ENCODE assay signal across 9 cellular contexts in the genomic region with DNA sequence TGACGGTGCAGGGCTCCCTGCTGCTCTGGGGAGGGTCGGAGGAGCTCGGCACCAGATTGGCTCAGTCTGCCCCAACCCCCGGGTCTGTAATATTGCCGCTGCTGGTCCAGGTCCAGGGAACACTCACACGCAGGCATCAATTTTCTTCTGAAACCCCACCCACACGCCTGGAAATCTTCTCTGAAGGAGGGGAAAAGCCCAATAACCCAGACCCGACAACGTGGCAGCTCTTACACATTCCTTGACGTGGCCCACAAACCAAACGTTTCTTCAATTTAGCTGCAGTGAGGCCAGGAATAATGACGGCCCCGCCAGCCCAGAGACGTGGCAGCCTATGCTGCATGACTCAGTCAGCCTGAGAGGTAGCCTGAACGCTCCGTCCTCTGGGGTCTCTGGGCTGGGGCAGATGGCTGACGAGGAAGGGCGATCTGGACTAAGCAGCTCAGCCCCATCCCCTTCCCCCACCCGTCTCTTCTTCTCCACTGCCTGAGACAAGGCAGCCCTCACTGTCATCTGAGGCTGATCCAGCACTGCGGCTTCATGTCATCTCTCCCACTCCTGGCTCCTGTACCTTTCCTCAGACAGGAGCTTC. TPM values are rescaled to one million over a fixed set of nuclear protein-coding genes. Genes with fewer than 3 reads are reported as not detected.
DNase-seq lines count a peak whose midpoint lies in the region; ATAC-seq, FAIRE-seq and TF ChIP-seq lines count a peak whose summit lies in the region.
"Had no signal": no experiment of that assay in that cellular context is flagged by ENCODE, and none has a peak within 500 bp of the region (broad histone marks: within the 10 kb centered on the region; RNA-seq: fewer than 3 reads in every experiment).

No MANE protein-coding gene starts in this region.

- no peaks in the 10 kb centered on the region for H3K27me3 ChIP-seq in breast epithelium

- H3K36me3 Mint-ChIP-seq in MCF 10A (ENCODE audit: insufficient read depth, unreplicated experiment), result no peaks in the 10 kb centered on the region

- CTCF ChIA-PET in MCF 10A (lab: Yijun Ruan, JAX), result interaction anchor here (0.6 to 4.3 kb wide), 7 partner anchors 13 to 1662 kb away, joined by 3 to 18 read pairs (median 3); partner anchors contain the start of gene CCDC69

- peaks cover 0 to 7% of the 10 kb centered on the region in 2 donors for H3K4me1 ChIP-seq in breast epithelium

- no peaks in the 10 kb centered on the region for H3K27me3 Mint-ChIP-seq in MCF 10A (ENCODE audit: insufficient read depth, unreplicated experiment)

- H3K27ac Mint-ChIP-seq in MCF 10A (ENCODE audit: low read depth, unreplicated experiment), result no peak overlapping the region
- H3K27ac Mint-ChIP-seq: T-helper 2 cell treated with Interferon-gamma antibody and Interleukin-4, amounts not matched to agents 5 μg/mL and 100 μg/mL, for 36 hours had no signal

- no peak for TF ChIP-seq POLR2A in breast epithelium (IDR thresholded peaks at IDR 0.05)

- POLR2A ChIA-PET in MCF 10A (lab: Yijun Ruan, JAX), result interaction anchor here (0.6 to 1.4 kb wide), 4 partner anchors 12 to 408 kb away, joined by 3 to 6 read pairs (median 4); no protein-coding TSS in a partner anchor

- no peak for TF ChIP-seq CTCF in breast epithelium (IDR thresholded peaks at IDR 0.05)
- TF ChIP-seq CTCF in MCF 10A (IDR thresholded peaks at IDR 0.05; ENCODE audit: unreplicated experiment), result no peak
- TF ChIP-seq CTCF in epithelial cell of esophagus (IDR thresholded peaks at IDR 0.05; ENCODE audit: insufficient read depth, low read depth, low read length, missing control alignments), result no peak

- peaks cover 24% of the 10 kb centered on the region for H3K4me1 Mint-ChIP-seq in MCF 10A (ENCODE audit: insufficient read depth, unreplicated experiment)

- intact Hi-C loops in breast epithelium (cut with DNase I; ENCODE audit: low total_unique reads), result no loop called here
- intact Hi-C loops in MCF 10A (cut with micrococcal nuclease), result no loop called here

- BruUV-seq in MCF 10A (replicated peaks; lab: Mats Ljungman, UMichigan), result no TSS peak

- no peak overlapping the region for H3K4me3 Mint-ChIP-seq in MCF 10A (ENCODE audit: unreplicated experiment)
- H3K4me3 Mint-ChIP-seq: T-helper 2 cell treated with Interferon-gamma antibody and Interleukin-4, amounts not matched to agents 5 μg/mL and 100 μg/mL, for 36 hours had no signal

- H3K4me3 ChIP-seq in breast epithelium (peak overlapping the region in 2 of 3 donors; percentile 15 to 50), epithelial cell of esophagus (ENCODE audit: low read length) (no peak overlapping the region)

- peak in 1 of 2 donors; percentile 33 for DNase-seq in breast epithelium (ENCODE audit: low spot score in 2 of 2)
- DNase-seq in MCF 10A (ENCODE audit: unreplicated experiment), result no peak
- peak; percentile 34 for DNase-seq in epithelial cell of esophagus (ENCODE audit: low read depth)
- peak; percentile 57 for DNase-seq in mucosa of gallbladder (ENCODE audit: low spot score)
- DNase-seq in urothelium cell line (ENCODE audit: low spot score), result peak; percentile 68
- no peak for DNase-seq in hippocampal formation (lab: John Stamatoyannopoulos, UW)

- no peaks in the 10 kb centered on the region for H3K9me3 Mint-ChIP-seq in MCF 10A (ENCODE audit: unreplicated experiment)
- H3K9me3 Mint-ChIP-seq: T-helper 2 cell treated with Interferon-gamma antibody and Interleukin-4, amounts not matched to agents 5 μg/mL and 100 μg/mL, for 36 hours had no signal

- no peaks in the 10 kb centered on the region for H3K36me3 ChIP-seq in breast epithelium

- H3K27ac ChIP-seq in breast epithelium, result peak overlapping the region; percentile 82 to 92

- peak; percentile 78 for FAIRE-seq in urothelium cell line (lab: Jason Lieb, UNC)

- H3K9me3 ChIP-seq in breast epithelium, result no peaks in the 10 kb centered on the region

- no peak for ATAC-seq in HG02588 (IDR thresholded peaks at IDR 0.05; ENCODE audit: unreplicated experiment)
- ATAC-seq in HG02642 (IDR thresholded peaks at IDR 0.05; ENCODE audit: poor library complexity, unreplicated experiment), result no peak

RNA-seq across cellular contexts. Expression of gene SPARC, which starts 9.9 kb away (rescaled TPM):
- 1,000 to 10,000 TPM in 1 of 3 donors, 100 to 1,000 TPM in 2; 220 to 2,507 (median 295) TPM for total RNA-seq in breast epithelium
- total RNA-seq in MCF 10A (2022), result 17.4 and 32.6 TPM in 2 replicates
- 985 TPM for total RNA-seq in mucosa of gallbladder

Comparison
In these comparisons a context has a peak if more than half of its experiments do, and no peak if none do; other contexts are left out.
1. DNase-seq: peak in epithelial cell of esophagus (single experiment), mucosa of gallbladder (single experiment) and urothelium cell line (single experiment); none in MCF 10A (single experiment) and hippocampal formation (0 of 2).